In genomic region chr12:102119674-102120563, GRCh38 we compare ENCODE assay signal across 8 cellular contexts. TPM values are rescaled to one million over a fixed set of nuclear protein-coding genes. Genes with fewer than 3 reads are reported as not detected.
A peak's percentile ranks its signal among the peaks of the same experiment; 100 is the strongest.
DNase-seq lines count a peak whose midpoint lies in the region; ATAC-seq, FAIRE-seq and TF ChIP-seq lines count a peak whose summit lies in the region.

TSS of gene NUP37 (minus strand) at chr12:102120114. CDS start at chr12:102118518, 1,596 bp downstream.
TSS of gene PARPBP (plus strand) at chr12:102120183. CDS start at chr12:102123889, 3,706 bp downstream.

- POLR2A ChIA-PET in T-cell (lab: Charles Lee) = interaction anchor here in 1 of 2 donors (0.6 kb wide), 1 partner anchor 213 kb away, joined by 7 read pairs; no protein-coding TSS in a partner anchor

- peak; percentile 95 for FAIRE-seq in GM12891 (lab: Jason Lieb, UNC)

- H3K36me3 ChIP-seq in urinary bladder (ENCODE audit: insufficient read depth) = peaks cover 2% of the 10 kb centered on the region

- DNase-seq in GM12891 (ENCODE audit: insufficient read length, low spot score) = peak; percentile 66
- peak; percentile 54 for DNase-seq in NCI-H1417 treated with DMSO at 0.1 percent for 48 hours (lab: John Stamatoyannopoulos, UW)
- DNase-seq in T-cell = peak; percentile 83 to 94 (median 90)
- DNase-seq in amniotic epithelial cell (ENCODE audit: low read depth) = peak; percentile 74
- DNase-seq in left cardiac atrium = peak; percentile 91
- DNase-seq in posterior vena cava (ENCODE audit: low spot score) = peak; percentile 97

- peak within 1 kb of the TSS; percentile 85 to 93 for H3K27ac Mint-ChIP-seq in T-cell

- H3K4me1 ChIP-seq in urinary bladder (ENCODE audit: insufficient read depth) = no peaks in the 10 kb centered on the region

- H3K9me3 Mint-ChIP-seq in T-cell = no peaks in the 10 kb centered on the region

- peak within 1 kb of the TSS; percentile 93 for H3K27ac ChIP-seq in urinary bladder (ENCODE audit: low read depth)

- CTCF ChIA-PET in T-cell (lab: Charles Lee) = no interaction called here

- intact Hi-C loops in left cardiac atrium (cut with DNase I) = loop anchor here in 1 of 2 donors (5.0 kb wide), 1 partner anchor 58 kb away; the partner anchor contains the start of gene WASHC3
- intact Hi-C loops in posterior vena cava (cut with DNase I) = no loop called here

- WGBS in urinary bladder = under 1% methylated on average over 62 of the region's 62 CpGs

- peaks cover 19% of the 10 kb centered on the region for H3K36me3 Mint-ChIP-seq in T-cell

- no peaks in the 10 kb centered on the region for H3K27me3 Mint-ChIP-seq in T-cell

- peak; percentile 84 for TF ChIP-seq POLR2A in GM12891 (IDR thresholded peaks at IDR 0.05; ENCODE audit: low read depth, low read length)

- H3K4me1 Mint-ChIP-seq in T-cell = peaks cover 19 to 30% (median 26%) of the 10 kb centered on the region in 3 donors

- H3K4me3 Mint-ChIP-seq in T-cell = peak within 1 kb of the TSS; percentile 87 to 93 (median 93)

- ATAC-seq in HG02798 (IDR thresholded peaks at IDR 0.05; ENCODE audit: poor library complexity, unreplicated experiment) (peak; percentile 99), T-cell (replicated peaks in 1 of 4) (peak; percentile 96 to 99 (median 98)), left cardiac atrium (peak; percentile 100)

- H3K4me3 ChIP-seq in urinary bladder (ENCODE audit: low read depth, low read length) = peak within 1 kb of the TSS; percentile 79

TF ChIP-seq in GM12891, 5 proteins besides CTCF, POLR2A, EP300 and RAD21:
- TF ChIP-seq POLR2AphosphoS5 (IDR thresholded peaks at IDR 0.05; ENCODE audit: low read depth, low read length) (peak; percentile 88), TAF1 (IDR thresholded peaks at IDR 0.05; ENCODE audit: low read depth, low read length) (peak; percentile 90), SPI1 (IDR thresholded peaks at IDR 0.05; ENCODE audit: low read depth, low read length) (no peak), POU2F2 (IDR thresholded peaks at IDR 0.05; ENCODE audit: low read depth, low read length) (peak; percentile 67), PAX5 (IDR thresholded peaks at IDR 0.05; ENCODE audit: insufficient read depth, low read length, severe bottlenecking) (peak; percentile 61)

RNA-seq across cellular contexts. Expression of gene NUP37, which starts in this region (rescaled TPM):
- polyA plus RNA-seq in GM12891 (2012; ENCODE audit: low read depth, missing spikeins) = 56.4 TPM
- 10 to 100 TPM; 11.1 to 21.1 (median 18.6) TPM for total RNA-seq in T-cell
- total RNA-seq in left cardiac atrium = 10 to 100 TPM; 14.8 to 16.5 TPM
- 10 to 100 TPM; 14.2 to 15.7 TPM for total RNA-seq in posterior vena cava
- 34.9 TPM for total RNA-seq in urinary bladder
- 22.8 TPM for polyA plus RNA-seq in urinary bladder

RNA-seq across cellular contexts. Expression of gene PARPBP, which starts in this region (rescaled TPM):
- 8.8 TPM for polyA plus RNA-seq in GM12891 (2012; ENCODE audit: low read depth, missing spikeins)
- total RNA-seq in T-cell (1 to 10 TPM; 1.7 to 3.8 (median 1.8) TPM), left cardiac atrium (1 to 10 TPM in 1 of 2 donors, under 1 TPM in 1; 0.81 to 1.2 TPM), posterior vena cava (1 to 10 TPM; 2.4 to 3.2 TPM), urinary bladder (21.4 TPM)
- 1.5 TPM for polyA plus RNA-seq in urinary bladder

Comparison
In these comparisons a context has a peak if more than half of its experiments do, and no peak if none do; other contexts are left out.
1. Peak in every context shown above with its lines: DNase-seq, ATAC-seq, H3K4me3 ChIP-seq and H3K27ac ChIP-seq.